Comparison of ENCODE assay signal across 28 cellular contexts in the genomic region with DNA sequence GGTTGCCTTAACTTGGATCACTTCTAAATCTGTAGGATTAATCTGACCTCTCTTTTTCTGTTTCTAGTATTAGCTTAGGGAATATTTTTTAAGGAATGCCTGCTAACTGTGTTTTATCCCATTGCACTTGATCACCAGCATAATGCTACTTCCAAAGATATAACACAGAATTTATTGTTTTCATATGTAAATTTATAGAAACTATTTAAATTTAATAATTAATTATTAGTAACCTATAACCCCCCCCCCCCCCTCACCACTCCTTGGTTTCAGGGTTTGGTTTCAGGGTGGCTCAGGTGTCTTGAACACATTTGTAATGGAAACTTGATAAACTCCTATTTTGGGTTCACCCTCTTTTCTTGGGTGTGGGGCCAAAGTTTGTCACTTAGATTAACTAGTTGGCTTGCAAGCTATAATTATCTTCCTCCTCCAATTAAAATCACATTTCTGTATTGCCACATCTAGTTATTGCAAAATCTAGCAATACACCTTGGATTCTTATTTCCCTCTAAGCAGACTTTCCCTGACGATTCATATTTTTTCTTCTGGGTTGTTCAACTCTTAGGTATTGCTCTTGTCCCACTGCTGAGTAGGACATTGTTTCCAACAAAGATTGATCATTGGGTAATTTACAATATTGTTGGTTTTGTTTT. TPM values are rescaled to one million over a fixed set of nuclear protein-coding genes. Genes with fewer than 3 reads are reported as not detected.
"Had no signal": no experiment of that assay in that cellular context is flagged by ENCODE, and none has a peak within 500 bp of the region (broad histone marks: within the 10 kb centered on the region; RNA-seq: fewer than 3 reads in every experiment).

No MANE protein-coding gene starts in this region.

- H3K4me3 Mint-ChIP-seq: activated CD4-positive, alpha-beta memory T cell treated with anti-CD3 and anti-CD28 coated beads, Interleukin-2, amount 10 ng/mL, durations not matched to agents 7 days and 5 days; activated CD4-positive, alpha-beta T cell treated with anti-CD3 and anti-CD28 coated beads, Interleukin-2, amount 10 ng/mL, durations not matched to agents 7 days and 5 days; activated naive CD4-positive, alpha-beta T cell treated with anti-CD3 and anti-CD28 coated beads for 36 hours; activated naive CD8-positive, alpha-beta T cell; activated T-helper 17 cell treated with anti-CD3 and anti-CD28 coated beads, Interleukin-2, amount 50 U/mL, for 72 hours had no signal

- ATAC-seq: activated T-helper 17 cell treated with anti-CD3 and anti-CD28 coated beads, Interleukin-2, amount 50 U/mL, for 72 hours had no signal

- H3K27me3 ChIP-seq: brain microvascular endothelial cell had no signal

- H3K27ac Mint-ChIP-seq: activated CD4-positive, alpha-beta memory T cell treated with anti-CD3 and anti-CD28 coated beads, Interleukin-2, amount 10 ng/mL, durations not matched to agents 7 days and 5 days; activated CD4-positive, alpha-beta T cell treated with anti-CD3 and anti-CD28 coated beads, Interleukin-2, amount 10 ng/mL, durations not matched to agents 7 days and 5 days; activated naive CD4-positive, alpha-beta T cell treated with anti-CD3 and anti-CD28 coated beads for 36 hours; activated naive CD8-positive, alpha-beta T cell; activated T-helper 17 cell treated with anti-CD3 and anti-CD28 coated beads, Interleukin-2, amount 50 U/mL, for 72 hours had no signal

- H3K4me1 Mint-ChIP-seq: activated CD4-positive, alpha-beta memory T cell treated with anti-CD3 and anti-CD28 coated beads, Interleukin-2, amount 10 ng/mL, durations not matched to agents 7 days and 5 days; activated CD4-positive, alpha-beta T cell treated with anti-CD3 and anti-CD28 coated beads, Interleukin-2, amount 10 ng/mL, durations not matched to agents 7 days and 5 days; activated T-helper 17 cell treated with anti-CD3 and anti-CD28 coated beads, Interleukin-2, amount 50 U/mL, for 72 hours had no signal

- H3K9me3 Mint-ChIP-seq: activated CD4-positive, alpha-beta memory T cell treated with anti-CD3 and anti-CD28 coated beads, Interleukin-2, amount 10 ng/mL, durations not matched to agents 7 days and 5 days; activated CD4-positive, alpha-beta T cell treated with anti-CD3 and anti-CD28 coated beads, Interleukin-2, amount 10 ng/mL, durations not matched to agents 7 days and 5 days; activated naive CD4-positive, alpha-beta T cell treated with anti-CD3 and anti-CD28 coated beads for 36 hours; activated T-helper 17 cell treated with anti-CD3 and anti-CD28 coated beads, Interleukin-2, amount 50 U/mL, for 72 hours had no signal

- DNase-seq: activated CD4-positive, alpha-beta memory T cell treated with anti-CD3 and anti-CD28 coated beads, Interleukin-2, amount 10 ng/mL, durations not matched to agents 7 days and 5 days; activated CD4-positive, alpha-beta T cell treated with anti-CD3 and anti-CD28 coated beads, Interleukin-2, amount 10 ng/mL, durations not matched to agents 7 days and 5 days; activated CD4-positive, CD25-positive, alpha-beta regulatory T cell; activated gamma-delta T cell; activated naive CD4-positive, alpha-beta T cell treated with anti-CD3 and anti-CD28 coated beads for 36 hours; activated T-cell treated with anti-CD3 and anti-CD28 coated beads for 4 hours; activated T-cell treated with anti-CD3 and anti-CD28 coated beads, Interleukin-2, amount 50 U/mL, for 48 hours; amygdala; brain microvascular endothelial cell; caudate nucleus; Karpas-422; NCI-H1048; NCI-H146; NCI-H187 treated with DMSO at 0.1 percent for 48 hours; NCI-H2081 treated with DMSO at 0.1 percent for 48 hours; NCI-H446; NCI-H526; NCI-H82; NK-92 treated with Interleukin-12 subunit alpha and Interleukin-12 subunit beta, amount 100 ng/mL, for 24 hours; SIG-M5; T-helper 1 cell had no signal

- H3K36me3 ChIP-seq: brain microvascular endothelial cell had no signal

- H3K27ac ChIP-seq: brain microvascular endothelial cell, VCaP had no signal

- H3K36me3 Mint-ChIP-seq: activated naive CD8-positive, alpha-beta T cell had no signal

RNA-seq across cellular contexts. Expression of gene KRT12, which starts 18.3 kb away (rescaled TPM):
- total RNA-seq: activated CD4-positive, alpha-beta memory T cell treated with anti-CD3 and anti-CD28 coated beads, Interleukin-2, amount 10 ng/mL, durations not matched to agents 7 days and 5 days; activated CD4-positive, alpha-beta T cell treated with anti-CD3 and anti-CD28 coated beads, Interleukin-2, amount 10 ng/mL, durations not matched to agents 7 days and 5 days; activated CD8-positive, alpha-beta memory T cell treated with anti-CD3 and anti-CD28 coated beads for 36 hours; activated naive CD4-positive, alpha-beta T cell treated with anti-CD3 and anti-CD28 coated beads for 36 hours; activated T-helper 17 cell treated with anti-CD3 and anti-CD28 coated beads, Interleukin-2, amount 50 U/mL, for 72 hours; cerebellum; RPMI7951; T-helper 2 cell treated with Interferon-gamma antibody and Interleukin-4, amounts not matched to agents 100 ng/mL and 5 ng/mL, for 36 hours had no signal

RNA-seq across cellular contexts. Expression of gene KRT20, which starts 36.3 kb away (rescaled TPM):
- total RNA-seq: activated CD4-positive, alpha-beta memory T cell treated with anti-CD3 and anti-CD28 coated beads, Interleukin-2, amount 10 ng/mL, durations not matched to agents 7 days and 5 days; activated CD4-positive, alpha-beta T cell treated with anti-CD3 and anti-CD28 coated beads, Interleukin-2, amount 10 ng/mL, durations not matched to agents 7 days and 5 days; activated CD8-positive, alpha-beta memory T cell treated with anti-CD3 and anti-CD28 coated beads for 36 hours; activated naive CD4-positive, alpha-beta T cell treated with anti-CD3 and anti-CD28 coated beads for 36 hours; activated T-helper 17 cell treated with anti-CD3 and anti-CD28 coated beads, Interleukin-2, amount 50 U/mL, for 72 hours; RPMI7951; T-helper 2 cell treated with Interferon-gamma antibody and Interleukin-4, amounts not matched to agents 100 ng/mL and 5 ng/mL, for 36 hours had no signal

RNA-seq across cellular contexts. Expression of gene KRT28, which starts 49.0 kb away (rescaled TPM):
- total RNA-seq: activated CD4-positive, alpha-beta memory T cell treated with anti-CD3 and anti-CD28 coated beads, Interleukin-2, amount 10 ng/mL, durations not matched to agents 7 days and 5 days; activated CD4-positive, alpha-beta T cell treated with anti-CD3 and anti-CD28 coated beads, Interleukin-2, amount 10 ng/mL, durations not matched to agents 7 days and 5 days; activated CD8-positive, alpha-beta memory T cell treated with anti-CD3 and anti-CD28 coated beads for 36 hours; activated naive CD4-positive, alpha-beta T cell treated with anti-CD3 and anti-CD28 coated beads for 36 hours; activated T-helper 17 cell treated with anti-CD3 and anti-CD28 coated beads, Interleukin-2, amount 50 U/mL, for 72 hours; cerebellum; RPMI7951; T-helper 2 cell treated with Interferon-gamma antibody and Interleukin-4, amounts not matched to agents 100 ng/mL and 5 ng/mL, for 36 hours had no signal
